ENCODE assay signal across 12 cellular contexts in genomic region chr2:121074322-121074932, GRCh38.
DNase-seq lines count a peak whose midpoint lies in the region; ATAC-seq, FAIRE-seq and TF ChIP-seq lines count a peak whose summit lies in the region.
"Had no signal": no experiment of that assay in that cellular context is flagged by ENCODE, and none has a peak within 500 bp of the region (broad histone marks: within the 10 kb centered on the region; RNA-seq: fewer than 3 reads in every experiment).

No MANE protein-coding gene starts in this region.

- no peaks in the 10 kb centered on the region for H4K20me1 ChIP-seq in OCI-LY3 (ENCODE audit: insufficient read depth, low read length)

- H3K4me3 ChIP-seq in OCI-LY3 (ENCODE audit: low read length), result no peak overlapping the region; the same call in 1 of the 2 replicates
- H3K4me3 ChIP-seq in endodermal cell (ENCODE audit: low read length), result no peak overlapping the region
- H3K4me3 ChIP-seq in small intestine (ENCODE audit: low read depth in 1 of 2, low read length in 2 of 2), result no peak overlapping the region
- H3K4me3 ChIP-seq in breast epithelium, result no peak overlapping the region
- H3K4me3 ChIP-seq: ovary had no signal

- no peak overlapping the region for H3K4me3 Mint-ChIP-seq in endodermal cell
- H3K4me3 Mint-ChIP-seq: B cell had no signal

- H3K36me3 ChIP-seq in OCI-LY3 (replicated peaks; ENCODE audit: low read depth, low read length) (no peaks in the 10 kb centered on the region), endodermal cell (ENCODE audit: control insufficient read depth, insufficient read depth, low read length) (no peaks in the 10 kb centered on the region), small intestine (ENCODE audit: control insufficient read depth in 2 of 2, insufficient read depth in 2 of 2, low read length in 2 of 2) (no peaks in the 10 kb centered on the region), breast epithelium (no peaks in the 10 kb centered on the region)
- H3K36me3 ChIP-seq: ovary had no signal

- no peak for ATAC-seq in GM19395 (IDR thresholded peaks at IDR 0.05; ENCODE audit: unreplicated experiment)

- H3K9me3 Mint-ChIP-seq in endodermal cell, result no peaks in the 10 kb centered on the region

- 50 to 72% methylated on average over 6 to 10 of the region's 10 CpGs for WGBS in endodermal cell (ENCODE audit: insufficient coverage in 1 of 2, insufficient read length in 1 of 2), 2 experiments
- 30 to 48% (median 34%) methylated on average over 9 to 10 of the region's 10 CpGs for WGBS in small intestine, 3 donors

- H3K9ac ChIP-seq in OCI-LY3 (ENCODE audit: low read length), result no peak overlapping the region
- no peak overlapping the region for H3K9ac ChIP-seq in endodermal cell (ENCODE audit: extremely low read depth, low read length, poor library complexity, severe bottlenecking)

- intact Hi-C loops in breast epithelium (cut with DNase I; ENCODE audit: low total_unique reads), result no loop called here

- TF ChIP-seq POLR2A in breast epithelium (IDR thresholded peaks at IDR 0.05), result no peak

- H3K27ac ChIP-seq in OCI-LY3 (ENCODE audit: low read length) (no peak overlapping the region), endodermal cell (ENCODE audit: low read depth, low read length) (no peak overlapping the region), small intestine (ENCODE audit: low read depth in 1 of 2, low read length in 1 of 2) (no peak overlapping the region), breast epithelium (no peak overlapping the region)

- FAIRE-seq in urothelium cell line (lab: Jason Lieb, UNC), result peak; percentile 67
- FAIRE-seq in small intestine (lab: Jason Lieb, UNC), result no peak
- FAIRE-seq: H54 had no signal

- H3K4me1 Mint-ChIP-seq in endodermal cell, result peaks cover 8% of the 10 kb centered on the region

- no peak overlapping the region for H3K27ac Mint-ChIP-seq in endodermal cell
- H3K27ac Mint-ChIP-seq: B cell had no signal

- no peaks in the 10 kb centered on the region for H3K36me3 Mint-ChIP-seq in endodermal cell (ENCODE audit: low read depth)

- TF ChIP-seq CTCF in OCI-LY3 (IDR thresholded peaks at IDR 0.05; ENCODE audit: low read depth, low read length), result no peak
- TF ChIP-seq CTCF in endodermal cell (conservative IDR thresholded peaks at IDR 0.05), result no peak
- no peak for TF ChIP-seq CTCF in breast epithelium (IDR thresholded peaks at IDR 0.05)

- H3K9me3 ChIP-seq in OCI-LY3 (ENCODE audit: insufficient read depth, low read length) (no peaks in the 10 kb centered on the region), endodermal cell (ENCODE audit: control insufficient read depth, low read length) (no peaks in the 10 kb centered on the region), small intestine (ENCODE audit: control insufficient read depth, low read depth) (no peaks in the 10 kb centered on the region), breast epithelium (no peaks in the 10 kb centered on the region)
- H3K9me3 ChIP-seq: ovary had no signal

- H3K79me2 ChIP-seq in OCI-LY3 (ENCODE audit: low read length), result no peaks in the 10 kb centered on the region

- H3K4me2 ChIP-seq in OCI-LY3 (ENCODE audit: low read length), result peak overlapping the region; percentile 60

- peaks cover 59% of the 10 kb centered on the region for H3K27me3 Mint-ChIP-seq in endodermal cell (ENCODE audit: insufficient read depth)

- peaks cover 10% of the 10 kb centered on the region for H3K27me3 ChIP-seq in OCI-LY3 (ENCODE audit: low read depth, low read length)
- H3K27me3 ChIP-seq in endodermal cell (ENCODE audit: control insufficient read depth, insufficient read depth, low read length, poor library complexity, severe bottlenecking), result peaks cover 43% of the 10 kb centered on the region
- H3K27me3 ChIP-seq in small intestine (ENCODE audit: control insufficient read depth in 2 of 2, insufficient read depth in 2 of 2, low read length in 2 of 2), result peaks cover 0 to 5% of the 10 kb centered on the region in 2 donors
- H3K27me3 ChIP-seq in breast epithelium, result peaks cover 0 to 8% of the 10 kb centered on the region in 2 donors
- H3K27me3 ChIP-seq: ovary had no signal

- H2AFZ ChIP-seq in OCI-LY3 (ENCODE audit: low read depth, low read length), result no peak overlapping the region

- peaks cover 3% of the 10 kb centered on the region; the same call in 1 of the 2 replicates for H3K4me1 ChIP-seq in OCI-LY3 (ENCODE audit: low read length)
- H3K4me1 ChIP-seq in endodermal cell (ENCODE audit: control insufficient read depth, insufficient read depth, low read length), result no peaks in the 10 kb centered on the region
- H3K4me1 ChIP-seq in small intestine (ENCODE audit: control insufficient read depth in 2 of 2, insufficient read depth in 1 of 2, low read depth in 1 of 2, low read length in 1 of 2), result no peaks in the 10 kb centered on the region
- H3K4me1 ChIP-seq in breast epithelium, result no peaks in the 10 kb centered on the region

- DNase-seq in stimulated activated CD4-positive, alpha-beta T cell treated with anti-CD3 and anti-CD28 coated beads, Interleukin-1b, Interleukin-23, amount 100 ng/mL, for 48 hours, result peak; percentile 27
- no peak for DNase-seq in stimulated activated CD4-positive, alpha-beta T cell treated with anti-CD3 and anti-CD28 coated beads, Interleukin-12 subunit alpha, Interleukin-12 subunit beta, amount 100 ng/mL, for 4 hours
- peak; percentile 90 for DNase-seq in endodermal cell
- no peak for DNase-seq in urothelium cell line (ENCODE audit: low spot score)
- no peak for DNase-seq in small intestine
- no peak for DNase-seq in breast epithelium (ENCODE audit: low spot score in 2 of 2)
- DNase-seq: stimulated activated naive CD4-positive, alpha-beta T cell treated with Interleukin-2 at 50 U/mL for 16 hours had no signal

Comparison
In these comparisons a context has a peak if more than half of its experiments do, and no peak if none do; other contexts are left out.
1. DNase-seq: peak in stimulated activated CD4-positive, alpha-beta T cell treated with anti-CD3 and anti-CD28 coated beads, Interleukin-1b, Interleukin-23, amount 100 ng/mL, for 48 hours (single experiment) and endodermal cell (single experiment); none in stimulated activated CD4-positive, alpha-beta T cell treated with anti-CD3 and anti-CD28 coated beads, Interleukin-12 subunit alpha, Interleukin-12 subunit beta, amount 100 ng/mL, for 4 hours (single experiment), urothelium cell line (single experiment), small intestine (single experiment) and breast epithelium (0 of 2).